In genomic region chr7:5320802-5321396, GRCh38 we compare ENCODE assay signal across 1 cellular context.
TF ChIP-seq lines count a peak whose summit lies in the region.

No MANE protein-coding gene starts in this region.

TF ChIP-seq in K562, 482 proteins besides CTCF, POLR2A, EP300 and RAD21:
- no peak for TF ChIP-seq ELF4 (CRISPR knock-in tag; IDR thresholded peaks at IDR 0.05)
- no peak for TF ChIP-seq ZNF232 (CRISPR knock-in tag; IDR thresholded peaks at IDR 0.05)
- no peak for TF ChIP-seq NFE2L1 (tag; IDR thresholded peaks at IDR 0.05; ENCODE audit: borderline replicate concordance, low read depth)
- TF ChIP-seq PPARD (CRISPR knock-in tag; IDR thresholded peaks at IDR 0.05), result no peak
- TF ChIP-seq HOXB6 (CRISPR knock-in tag; IDR thresholded peaks at IDR 0.05; ENCODE audit: borderline replicate concordance), result no peak
- no peak for TF ChIP-seq HDAC3 (IDR thresholded peaks at IDR 0.05; ENCODE audit: borderline replicate concordance, partially characterized antibody)
- TF ChIP-seq POLR2G (IDR thresholded peaks at IDR 0.05; ENCODE audit: low read depth, low read length), result peak; percentile 34; the same call in 1 of the 2 replicates
